In genomic region chr6:34248198-34248726, GRCh38 we compare ENCODE assay signal across 1 cellular context.
TF ChIP-seq lines count a peak whose summit lies in the region.

No MANE protein-coding gene starts in this region.

TF ChIP-seq in GM12878, 131 proteins besides CTCF, POLR2A, EP300 and RAD21 (continued from another document):
- TF ChIP-seq ATF2 (IDR thresholded peaks at IDR 0.05; ENCODE audit: low read length) (peak; percentile 47; the same call in 1 of the 2 replicates), DPF2 (IDR thresholded peaks at IDR 0.05) (no peak; the same call in 1 of the 2 replicates), NFYA (IDR thresholded peaks at IDR 0.05; ENCODE audit: borderline replicate concordance, low read depth, low read length) (no peak), NR2F1 (conservative IDR thresholded peaks at IDR 0.05) (peak; percentile 71; the same call in 1 of the 2 replicates)
